1 cellular context compared by ENCODE assay signal in genomic region chr9:128339761-128340690, GRCh38.
TF ChIP-seq lines count a peak whose summit lies in the region.

TSS of gene SLC27A4 (plus strand) at chr9:128340527. CDS start at chr9:128343133, 2,606 bp downstream.

TF ChIP-seq in WTC11, 78 proteins besides CTCF, POLR2A, EP300 and RAD21 (continued from another document and continues in another):
- no peak for TF ChIP-seq FOXP4 (CRISPR knock-in tag; IDR thresholded peaks at IDR 0.05)
- no peak for TF ChIP-seq ZSCAN18 (CRISPR knock-in tag; IDR thresholded peaks at IDR 0.05)
- peak; percentile 92 for TF ChIP-seq HMGXB4 (CRISPR knock-in tag; IDR thresholded peaks at IDR 0.05)
- no peak for TF ChIP-seq FOXK1 (CRISPR knock-in tag; IDR thresholded peaks at IDR 0.05)
- TF ChIP-seq NFATC4 (CRISPR knock-in tag; IDR thresholded peaks at IDR 0.05): no peak
- no peak for TF ChIP-seq GTF2I (CRISPR knock-in tag; conservative IDR thresholded peaks at IDR 0.05)
- no peak for TF ChIP-seq NR3C1 (CRISPR knock-in tag; conservative IDR thresholded peaks at IDR 0.05; ENCODE audit: low read depth)
- TF ChIP-seq IRF2 (CRISPR knock-in tag; IDR thresholded peaks at IDR 0.05; ENCODE audit: borderline replicate concordance, low read depth): no peak
- TF ChIP-seq PRDM15 (CRISPR knock-in tag; IDR thresholded peaks at IDR 0.05): peak; percentile 82
- TF ChIP-seq MYBL2 (CRISPR knock-in tag; IDR thresholded peaks at IDR 0.05): no peak
- TF ChIP-seq ZNF532 (CRISPR knock-in tag; IDR thresholded peaks at IDR 0.05; ENCODE audit: borderline replicate concordance): no peak
- TF ChIP-seq ELF4 (CRISPR knock-in tag; IDR thresholded peaks at IDR 0.05; ENCODE audit: low read depth): no peak
- no peak for TF ChIP-seq MXD4 (CRISPR knock-in tag; IDR thresholded peaks at IDR 0.05; ENCODE audit: borderline replicate concordance)
- TF ChIP-seq JUN (CRISPR knock-in tag; IDR thresholded peaks at IDR 0.05): no peak
- TF ChIP-seq RORB (CRISPR knock-in tag; IDR thresholded peaks at IDR 0.05): no peak
- no peak for TF ChIP-seq OVOL2 (CRISPR knock-in tag; IDR thresholded peaks at IDR 0.05; ENCODE audit: borderline replicate concordance)
- no peak for TF ChIP-seq ERG (CRISPR knock-in tag; IDR thresholded peaks at IDR 0.05)
- TF ChIP-seq GABPB1 (CRISPR knock-in tag; IDR thresholded peaks at IDR 0.05): peak; percentile 34; the same call in 1 of the 2 replicates
- TF ChIP-seq ZNF396 (CRISPR knock-in tag; IDR thresholded peaks at IDR 0.05; ENCODE audit: borderline replicate concordance): no peak
- no peak for TF ChIP-seq GRHL2 (CRISPR knock-in tag; IDR thresholded peaks at IDR 0.05; ENCODE audit: insufficient replicate concordance, severe bottlenecking)
- TF ChIP-seq SOX15 (CRISPR knock-in tag; IDR thresholded peaks at IDR 0.05): no peak
- TF ChIP-seq STAT6 (CRISPR knock-in tag; conservative IDR thresholded peaks at IDR 0.05; ENCODE audit: low read depth): no peak
- no peak for TF ChIP-seq KAT7 (CRISPR knock-in tag; IDR thresholded peaks at IDR 0.05; ENCODE audit: borderline replicate concordance)
- 0 out of 2 replicates have a peak, but pooled peaks have one; percentile 47 for TF ChIP-seq EMX1 (CRISPR knock-in tag; IDR thresholded peaks at IDR 0.05)
- TF ChIP-seq E2F5 (CRISPR knock-in tag; IDR thresholded peaks at IDR 0.05): no peak; the same call in 1 of the 2 replicates
- TF ChIP-seq RELA (CRISPR knock-in tag; IDR thresholded peaks at IDR 0.05; ENCODE audit: borderline replicate concordance): no peak
- TF ChIP-seq ZNF281 (CRISPR knock-in tag; IDR thresholded peaks at IDR 0.05): no peak
- no peak for TF ChIP-seq JAZF1 (CRISPR knock-in tag; IDR thresholded peaks at IDR 0.05)
- TF ChIP-seq FOXP1 (CRISPR knock-in tag; IDR thresholded peaks at IDR 0.05; ENCODE audit: borderline replicate concordance): no peak
- no peak for TF ChIP-seq ZNF219 (CRISPR knock-in tag; IDR thresholded peaks at IDR 0.05; ENCODE audit: borderline replicate concordance)
- no peak for TF ChIP-seq ZNF121 (CRISPR knock-in tag; IDR thresholded peaks at IDR 0.05)
- no peak for TF ChIP-seq CBFB (CRISPR knock-in tag; IDR thresholded peaks at IDR 0.05; ENCODE audit: low read depth)
